In the genomic region with DNA sequence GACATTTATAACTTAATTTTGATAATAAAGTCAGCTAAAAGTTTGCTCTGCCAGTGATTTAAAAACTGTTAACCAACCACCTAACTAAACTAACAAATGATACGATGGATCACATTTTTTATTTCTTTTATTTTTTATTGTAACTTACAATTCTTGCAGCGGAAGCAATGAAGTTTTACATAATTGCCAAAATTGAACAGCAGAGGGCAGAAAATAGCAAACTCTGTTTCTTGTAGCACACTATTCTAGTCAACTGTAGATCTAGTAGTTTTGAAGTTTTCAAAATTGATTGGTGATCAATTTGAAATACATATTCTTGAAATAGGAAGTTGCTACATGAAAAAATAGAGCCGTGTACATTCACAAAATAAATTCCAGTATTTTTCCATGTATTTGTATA, we compare ENCODE assay signal across 10 cellular contexts. TPM values are rescaled to one million over a fixed set of nuclear protein-coding genes. Genes with fewer than 3 reads are reported as not detected.
DNase-seq lines count a peak whose midpoint lies in the region; ATAC-seq and TF ChIP-seq lines count a peak whose summit lies in the region.
"Had no signal": no experiment of that assay in that cellular context is flagged by ENCODE, and none has a peak within 500 bp of the region (broad histone marks: within the 10 kb centered on the region; RNA-seq: fewer than 3 reads in every experiment).

No MANE protein-coding gene starts in this region.

- H3K4me3 Mint-ChIP-seq in Calu3 (ENCODE audit: low read depth, unreplicated experiment) (no peak overlapping the region), T-helper 17 cell (no peak overlapping the region)

- CTCF ChIA-PET in Calu3 (lab: Charles Lee), result no interaction called here

- no peak for TF ChIP-seq EP300 in Ishikawa (IDR thresholded peaks at IDR 0.05; ENCODE audit: borderline replicate concordance)

- BruUV-seq in Calu3 (replicated peaks; lab: Mats Ljungman, UMichigan), result no TSS peak

- DNase-seq in Calu3, result peak; percentile 3
- DNase-seq in astrocyte of the spinal cord (ENCODE audit: low read depth, low spot score), result peak; percentile 45
- DNase-seq in medulla oblongata (ENCODE audit: extremely low spot score), result peak; percentile 51
- no peak for DNase-seq in activated T-cell treated with anti-CD3 and anti-CD28 coated beads for 4 hours
- no peak for DNase-seq in T-helper 17 cell
- DNase-seq: activated T-cell treated with anti-CD3 and anti-CD28 coated beads, Interleukin-2, amount 50 U/mL, for 48 hours had no signal

- H3K27ac Mint-ChIP-seq in Calu3 (ENCODE audit: unreplicated experiment) (no peak overlapping the region), T-helper 17 cell (no peak overlapping the region)

- peak; percentile 66 for TF ChIP-seq RAD21 in Ishikawa (IDR thresholded peaks at IDR 0.05; ENCODE audit: low read depth)

- TF ChIP-seq CTCF in Calu3 (IDR thresholded peaks at IDR 0.05; ENCODE audit: unreplicated experiment), result peak; percentile 41
- peak; percentile 60 for TF ChIP-seq CTCF in astrocyte of the spinal cord (IDR thresholded peaks at IDR 0.05; ENCODE audit: low read depth, low read length)

- H3K9me3 ChIP-seq in T-helper 17 cell (ENCODE audit: control insufficient read depth, low read length, poor library complexity, severe bottlenecking), result no peaks in the 10 kb centered on the region

- H3K27me3 Mint-ChIP-seq in Calu3 (ENCODE audit: unreplicated experiment), result no peaks in the 10 kb centered on the region
- peaks cover 26% of the 10 kb centered on the region for H3K27me3 Mint-ChIP-seq in T-helper 17 cell

- no peak overlapping the region for H3K4me3 ChIP-seq in astrocyte of the spinal cord (ENCODE audit: low read depth, low read length)

- intact Hi-C loops in Calu3 (cut with micrococcal nuclease; ENCODE audit: unreplicated experiment), result loop anchor here (1.0 kb wide), 1 partner anchor 761 kb away; no protein-coding TSS in a partner anchor

- H3K36me3 Mint-ChIP-seq in Calu3 (ENCODE audit: insufficient read depth, unreplicated experiment), result no peaks in the 10 kb centered on the region
- H3K36me3 Mint-ChIP-seq in T-helper 17 cell (ENCODE audit: low read depth), result peaks cover 2% of the 10 kb centered on the region

- in situ Hi-C loops in astrocyte of the spinal cord (cut with HindIII; ENCODE audit: low sequenced_read_pairs), result no loop called here

- ATAC-seq in GM21381 (IDR thresholded peaks at IDR 0.05; ENCODE audit: unreplicated experiment) (no peak), T-helper 17 cell (no peak), GM19023 (IDR thresholded peaks at IDR 0.05; ENCODE audit: unreplicated experiment) (no peak)

- no peaks in the 10 kb centered on the region for H3K9me3 Mint-ChIP-seq in Calu3 (ENCODE audit: low read depth, unreplicated experiment)

- H3K4me1 Mint-ChIP-seq in Calu3 (ENCODE audit: low read depth, unreplicated experiment), result no peaks in the 10 kb centered on the region
- no peaks in the 10 kb centered on the region for H3K4me1 Mint-ChIP-seq in T-helper 17 cell

TF ChIP-seq in Ishikawa, 13 proteins besides CTCF, POLR2A, EP300 and RAD21:
- TF ChIP-seq, protein P1, sequence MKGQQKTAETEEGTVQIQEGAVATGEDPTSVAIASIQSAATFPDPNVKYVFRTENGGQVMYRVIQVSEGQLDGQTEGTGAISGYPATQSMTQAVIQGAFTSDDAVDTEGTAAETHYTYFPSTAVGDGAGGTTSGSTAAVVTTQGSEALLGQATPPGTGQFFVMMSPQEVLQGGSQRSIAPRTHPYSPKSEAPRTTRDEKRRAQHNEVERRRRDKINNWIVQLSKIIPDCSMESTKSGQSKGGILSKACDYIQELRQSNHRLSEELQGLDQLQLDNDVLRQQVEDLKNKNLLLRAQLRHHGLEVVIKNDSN (IDR thresholded peaks at IDR 0.05), result no peak
- no peak; the same call in 1 of the 2 replicates for TF ChIP-seq REST (IDR thresholded peaks at IDR 0.05; ENCODE audit: low read depth)
- TF ChIP-seq TCF12 (IDR thresholded peaks at IDR 0.05; ENCODE audit: low read depth), result no peak
- TF ChIP-seq NFIC (IDR thresholded peaks at IDR 0.05), result no peak
- TF ChIP-seq, protein P2, sequence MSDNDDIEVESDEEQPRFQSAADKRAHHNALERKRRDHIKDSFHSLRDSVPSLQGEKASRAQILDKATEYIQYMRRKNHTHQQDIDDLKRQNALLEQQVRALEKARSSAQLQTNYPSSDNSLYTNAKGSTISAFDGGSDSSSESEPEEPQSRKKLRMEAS (IDR thresholded peaks at IDR 0.05), result no peak
- TF ChIP-seq EGR1 (IDR thresholded peaks at IDR 0.05), result no peak
- TF ChIP-seq TAF1 (IDR thresholded peaks at IDR 0.05; ENCODE audit: low read depth), result no peak
- no peak for TF ChIP-seq YY1 (IDR thresholded peaks at IDR 0.05; ENCODE audit: low read depth)
- no peak for TF ChIP-seq CREB1 (IDR thresholded peaks at IDR 0.05; ENCODE audit: low read depth)

RNA-seq across cellular contexts. Expression of gene GRIA2, which starts 2.8 kb away (rescaled TPM):
- not detected in 2 replicates for total RNA-seq in Calu3 (2022)
- total RNA-seq in T-helper 17 cell, result not detected
- total RNA-seq: omental fat pad had no signal

Comparison
In these comparisons a context has a peak if more than half of its experiments do, and no peak if none do; other contexts are left out.
1. DNase-seq: peak in Calu3 (single experiment), astrocyte of the spinal cord (single experiment) and medulla oblongata (single experiment); none in activated T-cell treated with anti-CD3 and anti-CD28 coated beads for 4 hours (single experiment) and T-helper 17 cell (0 of 3).